11 cellular contexts compared by ENCODE assay signal in genomic region chr5:6359534-6359933, GRCh38. TPM values are rescaled to one million over a fixed set of nuclear protein-coding genes. Genes with fewer than 3 reads are reported as not detected.
DNase-seq lines count a peak whose midpoint lies in the region; ATAC-seq and TF ChIP-seq lines count a peak whose summit lies in the region.
"Had no signal": no experiment of that assay in that cellular context is flagged by ENCODE, and none has a peak within 500 bp of the region (broad histone marks: within the 10 kb centered on the region; RNA-seq: fewer than 3 reads in every experiment).

No MANE protein-coding gene starts in this region.

- H3K9me3 Mint-ChIP-seq in activated T-cell treated with anti-CD3 and anti-CD28 coated beads, Interleukin-2, amount 50 U/mL, for 72 hours: no peaks in the 10 kb centered on the region
- H3K9me3 Mint-ChIP-seq in activated T-helper 1 cell treated with anti-CD3 and anti-CD28 coated beads, Interleukin-12 subunit alpha, Interleukin-12 subunit beta, Interleukin-2, Interleukin-4 antibody, amounts not matched to agents 30 ng/mL and 10 ng/mL and 1 ng/mL, durations not matched to agents 14 hours and 24 hours and 36 hours: no peaks in the 10 kb centered on the region
- H3K9me3 Mint-ChIP-seq: mesothelial cell of epicardium had no signal

- intact Hi-C loops in activated T-helper 1 cell treated with anti-CD3 and anti-CD28 coated beads, Interleukin-12 subunit alpha, Interleukin-12 subunit beta, Interleukin-2, Interleukin-4 antibody, amounts not matched to agents 30 ng/mL and 10 ng/mL and 1 ng/mL, durations not matched to agents 14 hours and 24 hours and 36 hours (cut with micrococcal nuclease): no loop called here

- H2BK5ac ChIP-seq in neuronal stem cell (ENCODE audit: low read length): no peak overlapping the region
- H2BK5ac ChIP-seq in mesenchymal stem cell (ENCODE audit: low read depth, low read length, poor library complexity, severe bottlenecking): no peak overlapping the region

- DNase-seq in activated T-cell treated with anti-CD3 and anti-CD28 coated beads, Interleukin-2, amount 50 U/mL, for 72 hours: no peak
- no peak for DNase-seq in activated T-cell treated with anti-CD3 and anti-CD28 coated beads, Interleukin-2, amount 50 U/mL, for 48 hours
- no peak for DNase-seq in activated T-helper 1 cell treated with anti-CD3 and anti-CD28 coated beads, Interleukin-12 subunit alpha, Interleukin-12 subunit beta, Interleukin-2, Interleukin-4 antibody, amounts not matched to agents 30 ng/mL and 10 ng/mL and 1 ng/mL, durations not matched to agents 14 hours and 24 hours and 36 hours (ENCODE audit: low spot score)
- DNase-seq in neuronal stem cell (ENCODE audit: low spot score) (no peak), foreskin keratinocyte (no peak), mesenchymal stem cell (no peak)
- DNase-seq: NCI-H1092, stomach had no signal

- no peak overlapping the region for H3K9ac ChIP-seq in neuronal stem cell (ENCODE audit: low read depth, low read length, poor library complexity)
- no peak overlapping the region for H3K9ac ChIP-seq in mesenchymal stem cell (ENCODE audit: low read length)

- H3K4me3 ChIP-seq in neuronal stem cell (ENCODE audit: low read length in 2 of 2) (no peak overlapping the region), mesenchymal stem cell (ENCODE audit: insufficient read depth in 1 of 2, low read depth in 1 of 2, low read length in 2 of 2) (no peak overlapping the region)
- H3K4me3 ChIP-seq: stomach had no signal

- H3K27ac Mint-ChIP-seq in activated T-cell treated with anti-CD3 and anti-CD28 coated beads, Interleukin-2, amount 50 U/mL, for 72 hours: peak overlapping the region; percentile 74
- H3K27ac Mint-ChIP-seq in activated T-helper 1 cell treated with anti-CD3 and anti-CD28 coated beads, Interleukin-12 subunit alpha, Interleukin-12 subunit beta, Interleukin-2, Interleukin-4 antibody, amounts not matched to agents 30 ng/mL and 10 ng/mL and 1 ng/mL, durations not matched to agents 14 hours and 24 hours and 36 hours: peak overlapping the region; percentile 69
- H3K27ac Mint-ChIP-seq: mesothelial cell of epicardium had no signal

- H2BK120ac ChIP-seq in neuronal stem cell (ENCODE audit: low read depth, low read length): no peak overlapping the region
- H2BK120ac ChIP-seq in mesenchymal stem cell (ENCODE audit: low read depth, low read length): no peak overlapping the region

- H3K79me1 ChIP-seq in neuronal stem cell (ENCODE audit: low read depth, low read length) (no peaks in the 10 kb centered on the region), mesenchymal stem cell (replicated peaks; ENCODE audit: low read length, poor library complexity, severe bottlenecking) (no peaks in the 10 kb centered on the region)

- no peaks in the 10 kb centered on the region for H3K27me3 Mint-ChIP-seq in activated T-cell treated with anti-CD3 and anti-CD28 coated beads, Interleukin-2, amount 50 U/mL, for 72 hours (ENCODE audit: low read depth)
- H3K27me3 Mint-ChIP-seq in activated T-helper 1 cell treated with anti-CD3 and anti-CD28 coated beads, Interleukin-12 subunit alpha, Interleukin-12 subunit beta, Interleukin-2, Interleukin-4 antibody, amounts not matched to agents 30 ng/mL and 10 ng/mL and 1 ng/mL, durations not matched to agents 14 hours and 24 hours and 36 hours (ENCODE audit: insufficient read depth): no peaks in the 10 kb centered on the region

- H4K91ac ChIP-seq in neuronal stem cell (ENCODE audit: low read depth, low read length, poor library complexity) (no peak overlapping the region), mesenchymal stem cell (ENCODE audit: low read length) (no peak overlapping the region)

- TF ChIP-seq CTCF in foreskin keratinocyte (conservative IDR thresholded peaks at IDR 0.05): no peak

- H3K4me1 Mint-ChIP-seq in activated T-cell treated with anti-CD3 and anti-CD28 coated beads, Interleukin-2, amount 50 U/mL, for 72 hours (ENCODE audit: low read depth): peaks cover 10% of the 10 kb centered on the region
- H3K4me1 Mint-ChIP-seq in activated T-helper 1 cell treated with anti-CD3 and anti-CD28 coated beads, Interleukin-12 subunit alpha, Interleukin-12 subunit beta, Interleukin-2, Interleukin-4 antibody, amounts not matched to agents 30 ng/mL and 10 ng/mL and 1 ng/mL, durations not matched to agents 14 hours and 24 hours and 36 hours (ENCODE audit: low read depth): peaks cover 15% of the 10 kb centered on the region
- H3K4me1 Mint-ChIP-seq: mesothelial cell of epicardium had no signal

- H3K18ac ChIP-seq in neuronal stem cell (ENCODE audit: low read length): no peak overlapping the region
- no peak overlapping the region for H3K18ac ChIP-seq in mesenchymal stem cell (ENCODE audit: low read depth in 1 of 2, low read length in 2 of 2)

- H3K27ac ChIP-seq in neuronal stem cell (replicated peaks; ENCODE audit: low read length) (no peak overlapping the region), foreskin keratinocyte (no peak overlapping the region), mesenchymal stem cell (ENCODE audit: low read length, poor library complexity, severe bottlenecking) (no peak overlapping the region)
- H3K27ac ChIP-seq: stomach had no signal

- WGBS in neuronal stem cell (ENCODE audit: extremely low coverage in 2 of 2, insufficient read length in 2 of 2, insufficient replicate concordance in 1 of 2), 2 donors: no CpG with 5 or more reads among the region's 8 CpGs
- 83% methylated on average over 7 of the region's 8 CpGs for WGBS in mesenchymal stem cell

- no peak overlapping the region for H3K14ac ChIP-seq in neuronal stem cell (ENCODE audit: low read length)
- no peak overlapping the region for H3K14ac ChIP-seq in mesenchymal stem cell (ENCODE audit: low read length in 2 of 2)

- H3K4ac ChIP-seq in neuronal stem cell (ENCODE audit: low read length) (no peak overlapping the region), mesenchymal stem cell (ENCODE audit: low read depth in 1 of 2, low read length in 2 of 2) (no peak overlapping the region)

- H3K27me3 ChIP-seq in neuronal stem cell (ENCODE audit: control insufficient read depth in 3 of 3, insufficient read depth in 3 of 3, low read depth in 1 of 3, low read length in 3 of 3) (peaks cover 0 to 7% (median 0%) of the 10 kb centered on the region in 3 experiments), foreskin keratinocyte (no peaks in the 10 kb centered on the region), mesenchymal stem cell (ENCODE audit: control insufficient read depth in 1 of 2, insufficient read depth in 1 of 2, low read length in 2 of 2) (peaks cover 0 to 7% of the 10 kb centered on the region in 2 experiments)
- H3K27me3 ChIP-seq: stomach had no signal

- H3K36me3 ChIP-seq in neuronal stem cell (replicated peaks in 1 of 2; ENCODE audit: control insufficient read depth in 2 of 2, insufficient read depth in 2 of 2, low read length in 2 of 2) (peaks cover 0 to 2% of the 10 kb centered on the region in 2 donors), mesenchymal stem cell (ENCODE audit: control insufficient read depth in 1 of 2, insufficient read depth in 2 of 2, low read depth in 1 of 2, low read length in 2 of 2) (no peaks in the 10 kb centered on the region)

- H2BK15ac ChIP-seq in neuronal stem cell (ENCODE audit: low read length) (no peak overlapping the region), mesenchymal stem cell (ENCODE audit: low read depth, poor library complexity, severe bottlenecking) (no peak overlapping the region)

- H2AK5ac ChIP-seq in neuronal stem cell (ENCODE audit: low read depth, low read length) (no peak overlapping the region), mesenchymal stem cell (ENCODE audit: low read length, severe bottlenecking) (no peak overlapping the region)

- H3K23ac ChIP-seq in neuronal stem cell (ENCODE audit: low read depth, low read length, poor library complexity) (no peak overlapping the region), mesenchymal stem cell (ENCODE audit: low read length in 2 of 2) (no peak overlapping the region)

- H3K9me3 ChIP-seq in neuronal stem cell (replicated peaks in 1 of 2; ENCODE audit: control insufficient read depth in 2 of 2, insufficient read depth in 1 of 2, low read depth in 1 of 2, low read length in 2 of 2): peaks cover 0 to 2% of the 10 kb centered on the region in 2 donors
- no peaks in the 10 kb centered on the region for H3K9me3 ChIP-seq in mesenchymal stem cell (ENCODE audit: control insufficient read depth, low read length)
- H3K9me3 ChIP-seq: stomach had no signal

- peaks cover 1 to 4% of the 10 kb centered on the region in 2 donors for H3K36me3 Mint-ChIP-seq in activated T-cell treated with anti-CD3 and anti-CD28 coated beads, Interleukin-2, amount 50 U/mL, for 72 hours (ENCODE audit: insufficient read depth in 2 of 2)
- peaks cover 23% of the 10 kb centered on the region for H3K36me3 Mint-ChIP-seq in activated T-helper 1 cell treated with anti-CD3 and anti-CD28 coated beads, Interleukin-12 subunit alpha, Interleukin-12 subunit beta, Interleukin-2, Interleukin-4 antibody, amounts not matched to agents 30 ng/mL and 10 ng/mL and 1 ng/mL, durations not matched to agents 14 hours and 24 hours and 36 hours (ENCODE audit: low read depth)
- H3K36me3 Mint-ChIP-seq: mesothelial cell of epicardium had no signal

- no peak overlapping the region for H4K8ac ChIP-seq in neuronal stem cell (ENCODE audit: low read depth, low read length)
- no peak overlapping the region for H4K8ac ChIP-seq in mesenchymal stem cell (ENCODE audit: low read length)

- H2AFZ ChIP-seq in neuronal stem cell (ENCODE audit: low read length): peak overlapping the region; percentile 18
- no peak overlapping the region for H2AFZ ChIP-seq in mesenchymal stem cell (ENCODE audit: low read depth, low read length)

- H2BK12ac ChIP-seq in neuronal stem cell (ENCODE audit: low read length) (no peak overlapping the region), mesenchymal stem cell (ENCODE audit: low read length in 2 of 2) (no peak overlapping the region)

- H3K4me3 Mint-ChIP-seq in activated T-cell treated with anti-CD3 and anti-CD28 coated beads, Interleukin-2, amount 50 U/mL, for 72 hours: peak overlapping the region; percentile 6 to 52
- H3K4me3 Mint-ChIP-seq in activated T-helper 1 cell treated with anti-CD3 and anti-CD28 coated beads, Interleukin-12 subunit alpha, Interleukin-12 subunit beta, Interleukin-2, Interleukin-4 antibody, amounts not matched to agents 30 ng/mL and 10 ng/mL and 1 ng/mL, durations not matched to agents 14 hours and 24 hours and 36 hours: peak overlapping the region; percentile 66
- H3K4me3 Mint-ChIP-seq: mesothelial cell of epicardium had no signal

- no peak for ATAC-seq in activated T-cell treated with anti-CD3 and anti-CD28 coated beads, Interleukin-2, amount 50 U/mL, for 72 hours (replicated peaks in 1 of 2)
- peak; percentile 15 for ATAC-seq in HG02938 (IDR thresholded peaks at IDR 0.05; ENCODE audit: unreplicated experiment)
- no peak for ATAC-seq in HG03175 (IDR thresholded peaks at IDR 0.05; ENCODE audit: unreplicated experiment)
- ATAC-seq in foreskin keratinocyte: no peak

- H3K4me2 ChIP-seq in neuronal stem cell (ENCODE audit: insufficient read depth, low read length, poor library complexity, severe bottlenecking): no peak overlapping the region
- no peak overlapping the region for H3K4me2 ChIP-seq in mesenchymal stem cell (ENCODE audit: low read length, poor library complexity, severe bottlenecking)

- H3K4me1 ChIP-seq in neuronal stem cell (ENCODE audit: control insufficient read depth in 2 of 2, insufficient read depth in 1 of 2, low read depth in 1 of 2, low read length in 2 of 2): peaks cover 0 to 4% of the 10 kb centered on the region in 2 donors
- H3K4me1 ChIP-seq in foreskin keratinocyte: no peaks in the 10 kb centered on the region
- H3K4me1 ChIP-seq in mesenchymal stem cell (ENCODE audit: control insufficient read depth, insufficient read depth, low read depth, low read length): peaks cover 2% of the 10 kb centered on the region
- H3K4me1 ChIP-seq: stomach had no signal

RNA-seq across cellular contexts. Expression of gene MED10, which starts 18.8 kb away (rescaled TPM):
- total RNA-seq in activated T-cell treated with anti-CD3 and anti-CD28 coated beads, Interleukin-2, amount 50 U/mL, for 72 hours: 10 to 100 TPM; 77.0 to 82.6 TPM
- total RNA-seq in activated T-helper 1 cell treated with anti-CD3 and anti-CD28 coated beads, Interleukin-12 subunit alpha, Interleukin-12 subunit beta, Interleukin-2, Interleukin-4 antibody, amounts not matched to agents 30 ng/mL and 10 ng/mL and 1 ng/mL, durations not matched to agents 14 hours and 24 hours and 36 hours: 60.2 and 67.1 TPM in 2 replicates
- polyA plus RNA-seq in neuronal stem cell (2013, experiment 1 of 2): 29.2 TPM
- 30.5 TPM for polyA plus RNA-seq in neuronal stem cell (2013, experiment 2 of 2)
- total RNA-seq in foreskin keratinocyte: 21.5 and 22.8 TPM in 2 replicates
- polyA plus RNA-seq in foreskin keratinocyte: 45.7 and 46.7 TPM in 2 replicates
- polyA plus RNA-seq in mesenchymal stem cell (2013, experiment 1 of 2): 47.4 TPM
- 56.7 TPM for polyA plus RNA-seq in mesenchymal stem cell (2013, experiment 2 of 2)
